Comparison of ENCODE assay signal across 1 cellular context in genomic region chr6:16754274-16754673, GRCh38.
TF ChIP-seq lines count a peak whose summit lies in the region.

No MANE protein-coding gene starts in this region.

TF ChIP-seq in neural cell, 6 proteins besides CTCF, POLR2A, EP300 and RAD21 (continued from another document):
- TF ChIP-seq MXI1 (conservative IDR thresholded peaks at IDR 0.05; ENCODE audit: poor library complexity, severe bottlenecking) (no peak), POLR2AphosphoS5 (IDR thresholded peaks at IDR 0.05) (no peak)
